In genomic region chr2:64065516-64065915, GRCh38 we compare ENCODE assay signal across 16 cellular contexts. TPM values are rescaled to one million over a fixed set of nuclear protein-coding genes. Genes with fewer than 3 reads are reported as not detected.
DNase-seq lines count a peak whose midpoint lies in the region; ATAC-seq and TF ChIP-seq lines count a peak whose summit lies in the region.
"Had no signal": no experiment of that assay in that cellular context is flagged by ENCODE, and none has a peak within 500 bp of the region (broad histone marks: within the 10 kb centered on the region; RNA-seq: fewer than 3 reads in every experiment).

No MANE protein-coding gene starts in this region.

- H3K9me3 ChIP-seq in Karpas-422 (ENCODE audit: low read length) = no peaks in the 10 kb centered on the region
- no peaks in the 10 kb centered on the region for H3K9me3 ChIP-seq in neuronal stem cell (replicated peaks in 1 of 2; ENCODE audit: control insufficient read depth in 2 of 2, insufficient read depth in 1 of 2, low read depth in 1 of 2, low read length in 2 of 2)
- H3K9me3 ChIP-seq: A549, upper lobe of left lung had no signal

- no peak overlapping the region for H3K4me2 ChIP-seq in Karpas-422 (ENCODE audit: low read depth, low read length, poor library complexity, severe bottlenecking)
- H3K4me2 ChIP-seq in neuronal stem cell (ENCODE audit: insufficient read depth, low read length, poor library complexity, severe bottlenecking) = no peak overlapping the region
- H3K4me2 ChIP-seq: A549, KMS-11 had no signal

- WGBS in neuronal stem cell (ENCODE audit: extremely low coverage in 2 of 2, insufficient read length in 2 of 2, insufficient replicate concordance in 1 of 2), 2 donors = no CpG with 5 or more reads among the region's 6 CpGs

- H3K79me2 ChIP-seq in Karpas-422 (ENCODE audit: low read length) = no peaks in the 10 kb centered on the region

- no peak overlapping the region for H3K14ac ChIP-seq in neuronal stem cell (ENCODE audit: low read length)

- H3K79me1 ChIP-seq in neuronal stem cell (ENCODE audit: low read depth, low read length) = no peaks in the 10 kb centered on the region

- peaks cover 0 to 2% of the 10 kb centered on the region in 2 donors for H3K9me3 Mint-ChIP-seq in activated T-cell treated with anti-CD3 and anti-CD28 coated beads, Interleukin-2, amount 50 U/mL, for 72 hours
- H3K9me3 Mint-ChIP-seq in chondrocyte (ENCODE audit: low read depth) = peaks cover 2% of the 10 kb centered on the region
- H3K9me3 Mint-ChIP-seq in T-helper 2 cell treated with Interferon-gamma antibody and Interleukin-4, amounts not matched to agents 5 μg/mL and 100 μg/mL, for 36 hours = no peaks in the 10 kb centered on the region

- H3K4ac ChIP-seq in neuronal stem cell (ENCODE audit: low read length) = no peak overlapping the region

- no peaks in the 10 kb centered on the region for H3K36me3 ChIP-seq in Karpas-422 (ENCODE audit: insufficient read depth, low read length)
- H3K36me3 ChIP-seq in neuronal stem cell (replicated peaks in 1 of 2; ENCODE audit: control insufficient read depth in 2 of 2, insufficient read depth in 2 of 2, low read length in 2 of 2) = no peaks in the 10 kb centered on the region
- H3K36me3 ChIP-seq: upper lobe of left lung had no signal

- H3K4me1 Mint-ChIP-seq in activated T-cell treated with anti-CD3 and anti-CD28 coated beads, Interleukin-2, amount 50 U/mL, for 72 hours (ENCODE audit: low read depth) = peaks cover 36% of the 10 kb centered on the region
- H3K4me1 Mint-ChIP-seq in chondrocyte (ENCODE audit: low read depth) = peaks cover 24% of the 10 kb centered on the region
- peaks cover 21% of the 10 kb centered on the region for H3K4me1 Mint-ChIP-seq in T-helper 2 cell treated with Interferon-gamma antibody and Interleukin-4, amounts not matched to agents 5 μg/mL and 100 μg/mL, for 36 hours (ENCODE audit: low read depth)

- no peaks in the 10 kb centered on the region for H3K27me3 Mint-ChIP-seq in activated T-cell treated with anti-CD3 and anti-CD28 coated beads, Interleukin-2, amount 50 U/mL, for 72 hours (ENCODE audit: low read depth)
- H3K27me3 Mint-ChIP-seq in chondrocyte (ENCODE audit: low read depth) = no peaks in the 10 kb centered on the region
- no peaks in the 10 kb centered on the region for H3K27me3 Mint-ChIP-seq in T-helper 2 cell treated with Interferon-gamma antibody and Interleukin-4, amounts not matched to agents 5 μg/mL and 100 μg/mL, for 36 hours (ENCODE audit: low read depth)
- H3K27me3 Mint-ChIP-seq: progenitor cell of endocrine pancreas had no signal

- no peaks in the 10 kb centered on the region for H3K9me2 ChIP-seq in Karpas-422 (replicated peaks; ENCODE audit: insufficient read depth, low read length)

- no peak overlapping the region for H2BK12ac ChIP-seq in neuronal stem cell (ENCODE audit: low read length)

- no peak overlapping the region for H3K18ac ChIP-seq in neuronal stem cell (ENCODE audit: low read length)

- H2BK120ac ChIP-seq in neuronal stem cell (ENCODE audit: low read depth, low read length) = no peak overlapping the region

- H4K91ac ChIP-seq in neuronal stem cell (ENCODE audit: low read depth, low read length, poor library complexity) = no peak overlapping the region

- H2BK5ac ChIP-seq in neuronal stem cell (ENCODE audit: low read length) = no peak overlapping the region

- H3K4me3 ChIP-seq in Karpas-422 (ENCODE audit: low read length) (no peak overlapping the region), neuronal stem cell (ENCODE audit: low read length in 2 of 2) (no peak overlapping the region)
- H3K4me3 ChIP-seq: A549, smooth muscle cell, upper lobe of left lung had no signal

- H3K23ac ChIP-seq in neuronal stem cell (ENCODE audit: low read depth, low read length, poor library complexity) = no peak overlapping the region

- no peak overlapping the region for H4K8ac ChIP-seq in neuronal stem cell (ENCODE audit: low read depth, low read length)

- H4K20me1 ChIP-seq in Karpas-422 (ENCODE audit: insufficient read depth, low read depth, low read length) = no peaks in the 10 kb centered on the region

- H2AK5ac ChIP-seq in neuronal stem cell (ENCODE audit: low read depth, low read length) = no peak overlapping the region

- H2AFZ ChIP-seq in Karpas-422 (ENCODE audit: low read length) (no peak overlapping the region), neuronal stem cell (ENCODE audit: low read length) (peak overlapping the region; percentile 11)

- H3K4me1 ChIP-seq in Karpas-422 (ENCODE audit: low read length) (peaks cover 24% of the 10 kb centered on the region), neuronal stem cell (ENCODE audit: control insufficient read depth in 2 of 2, insufficient read depth in 1 of 2, low read depth in 1 of 2, low read length in 2 of 2) (peaks cover 7 to 14% of the 10 kb centered on the region in 2 donors)

- no peak for DNase-seq in activated T-cell treated with anti-CD3 and anti-CD28 coated beads, Interleukin-2, amount 50 U/mL, for 72 hours
- no peak for DNase-seq in activated T-cell treated with anti-CD3 and anti-CD28 coated beads, Interleukin-2, amount 50 U/mL, for 48 hours
- DNase-seq in Karpas-422 (peak; percentile 32), chondrocyte (ENCODE audit: low spot score) (no peak), neuronal stem cell (ENCODE audit: low spot score) (no peak), NCI-H1436 (lab: John Stamatoyannopoulos, UW) (no peak), AML-193 (lab: John Stamatoyannopoulos, UW) (no peak)
- DNase-seq in T-helper 2 cell treated with Interferon-gamma antibody and Interleukin-4, amounts not matched to agents 5 μg/mL and 100 μg/mL, for 36 hours (ENCODE audit: low spot score) = no peak
- DNase-seq: NCI-H2171 treated with DMSO at 0.1 percent for 48 hours, NCI-H82 had no signal

- peak overlapping the region in 1 of 2 donors; percentile 28 for H3K4me3 Mint-ChIP-seq in activated T-cell treated with anti-CD3 and anti-CD28 coated beads, Interleukin-2, amount 50 U/mL, for 72 hours
- H3K4me3 Mint-ChIP-seq in chondrocyte (ENCODE audit: unreplicated experiment) = no peak overlapping the region
- no peak overlapping the region for H3K4me3 Mint-ChIP-seq in T-helper 2 cell treated with Interferon-gamma antibody and Interleukin-4, amounts not matched to agents 5 μg/mL and 100 μg/mL, for 36 hours

- no peak for TF ChIP-seq CTCF in chondrocyte (IDR thresholded peaks at IDR 0.05)

- no peak overlapping the region for H3K27ac ChIP-seq in Karpas-422 (ENCODE audit: low read length)
- H3K27ac ChIP-seq in neuronal stem cell (replicated peaks; ENCODE audit: low read length) = no peak overlapping the region
- H3K27ac ChIP-seq: A549, KMS-11 had no signal

- no peak overlapping the region for H3K9ac ChIP-seq in Karpas-422 (ENCODE audit: low read length)
- H3K9ac ChIP-seq in neuronal stem cell (ENCODE audit: low read depth, low read length, poor library complexity) = no peak overlapping the region
- H3K9ac ChIP-seq: KMS-11 had no signal

- H3K36me3 Mint-ChIP-seq in activated T-cell treated with anti-CD3 and anti-CD28 coated beads, Interleukin-2, amount 50 U/mL, for 72 hours (ENCODE audit: insufficient read depth in 2 of 2) = no peaks in the 10 kb centered on the region
- no peaks in the 10 kb centered on the region for H3K36me3 Mint-ChIP-seq in chondrocyte (ENCODE audit: low read depth)
- H3K36me3 Mint-ChIP-seq in T-helper 2 cell treated with Interferon-gamma antibody and Interleukin-4, amounts not matched to agents 5 μg/mL and 100 μg/mL, for 36 hours (ENCODE audit: low read depth) = no peaks in the 10 kb centered on the region

- no peak overlapping the region for H2BK15ac ChIP-seq in neuronal stem cell (ENCODE audit: low read length)

- peak overlapping the region; percentile 17 for H3K27ac Mint-ChIP-seq in activated T-cell treated with anti-CD3 and anti-CD28 coated beads, Interleukin-2, amount 50 U/mL, for 72 hours
- peak overlapping the region; percentile 58 for H3K27ac Mint-ChIP-seq in chondrocyte (ENCODE audit: unreplicated experiment)
- no peak overlapping the region for H3K27ac Mint-ChIP-seq in T-helper 2 cell treated with Interferon-gamma antibody and Interleukin-4, amounts not matched to agents 5 μg/mL and 100 μg/mL, for 36 hours

- H3K27me3 ChIP-seq in Karpas-422 (ENCODE audit: low read length) = no peaks in the 10 kb centered on the region
- no peaks in the 10 kb centered on the region for H3K27me3 ChIP-seq in neuronal stem cell (ENCODE audit: control insufficient read depth in 3 of 3, insufficient read depth in 3 of 3, low read depth in 1 of 3, low read length in 3 of 3)
- H3K27me3 ChIP-seq: upper lobe of left lung had no signal

- no peak for ATAC-seq in activated T-cell treated with anti-CD3 and anti-CD28 coated beads, Interleukin-2, amount 50 U/mL, for 72 hours (replicated peaks in 1 of 2)
- ATAC-seq: A549, left colon had no signal

RNA-seq across cellular contexts. Expression of gene VPS54, which starts 46.3 kb away (rescaled TPM):
- 10 to 100 TPM; 12.9 to 13.2 TPM for total RNA-seq in activated T-cell treated with anti-CD3 and anti-CD28 coated beads, Interleukin-2, amount 50 U/mL, for 72 hours
- total RNA-seq in Karpas-422 (2014; rRNA removed; shearing (Covaris generic); ENCODE audit: low replicate concordance) = 23.7 and 33.8 TPM in 2 replicates
- 14.1 to 18.5 TPM (median 15.0 TPM) in 3 replicates for total RNA-seq in chondrocyte
- 19.8 TPM for polyA plus RNA-seq in neuronal stem cell (2013, experiment 1 of 2)
- polyA plus RNA-seq in neuronal stem cell (2013, experiment 2 of 2) = 20.0 TPM
